Comparison of ENCODE assay signal across 34 cellular contexts in genomic region chr16:51713502-51713901, GRCh38.
"Had no signal": no experiment of that assay in that cellular context is flagged by ENCODE, and none has a peak within 500 bp of the region (broad histone marks: within the 10 kb centered on the region; RNA-seq: fewer than 3 reads in every experiment).

No MANE protein-coding gene starts in this region.

- H3K9me3 ChIP-seq: adrenal gland, ascending aorta, body of pancreas had no signal

- H3K36me3 ChIP-seq: adrenal gland, ascending aorta, brain microvascular endothelial cell, breast epithelium, cardiac muscle cell had no signal

- DNase-seq: activated effector memory CD4-positive, alpha-beta T cell treated with anti-CD3 and anti-CD28 coated beads, Interleukin-2, amount 50 U/mL, for 16 hours; activated effector memory CD4-positive, alpha-beta T cell treated with Interleukin-2 at 50 U/mL for 16 hours; activated gamma-delta T cell; activated gamma-delta T cell treated with Interleukin-2 at 50 U/mL for 16 hours; activated naive CD4-positive, alpha-beta T cell; activated naive CD4-positive, alpha-beta T cell treated with anti-CD3 and anti-CD28 coated beads for 36 hours; activated naive CD4-positive, alpha-beta T cell treated with anti-CD3 and anti-CD28 coated beads, Interleukin-2, amount 10 ng/mL, durations not matched to agents 7 days and 5 days; activated naive CD4-positive, alpha-beta T cell treated with anti-CD3 and anti-CD28 coated beads, Interleukin-2, amount 50 U/mL, for 16 hours; activated naive CD4-positive, alpha-beta T cell treated with Interleukin-2 at 50 U/mL for 16 hours; activated naive CD8-positive, alpha-beta T cell treated with anti-CD3 and anti-CD28 coated beads for 36 hours; activated naive CD8-positive, alpha-beta T cell treated with anti-CD3 and anti-CD28 coated beads, Interleukin-2, amount 10 ng/mL, durations not matched to agents 7 days and 5 days; activated naive CD8-positive, alpha-beta T cell treated with anti-CD3 and anti-CD28 coated beads, Interleukin-2, amount 50 U/mL, for 24 hours; activated T-cell treated with anti-CD3 and anti-CD28 coated beads, Interleukin-2, amount 50 U/mL, for 1 hour; activated T-cell treated with anti-CD3 and anti-CD28 coated beads, Interleukin-2, amount 50 U/mL, for 24 hours; activated T-cell treated with anti-CD3 and anti-CD28 coated beads, Interleukin-2, amount 50 U/mL, for 4 hours; activated T-cell treated with anti-CD3 and anti-CD28 coated beads, Interleukin-2, amount 50 U/mL, for 48 hours; activated T-cell treated with anti-CD3 and anti-CD28 coated beads, Interleukin-2, amount 50 U/mL, for 72 hours; adrenal gland; amniotic stem cell; amygdala; anterior cingulate cortex; aorta; body of pancreas; brain microvascular endothelial cell; caudate nucleus; central memory CD4-positive, alpha-beta T cell; cerebellar nuclear complex had no signal

- H3K4me1 ChIP-seq: adrenal gland, ascending aorta, body of pancreas, breast epithelium had no signal

- H3K4me3 ChIP-seq: adrenal gland, ascending aorta, body of pancreas, breast epithelium, cardiac muscle cell had no signal

- H3K27me3 ChIP-seq: adrenal gland, ascending aorta, body of pancreas, brain microvascular endothelial cell, cardiac muscle cell had no signal

- H3K27ac ChIP-seq: adrenal gland, ascending aorta, body of pancreas, brain microvascular endothelial cell, breast epithelium, cardiac muscle cell had no signal

- FAIRE-seq: astrocyte, bronchial epithelial cell had no signal

- ATAC-seq: activated naive CD4-positive, alpha-beta T cell treated with anti-CD3 and anti-CD28 coated beads, Interleukin-2, amount 50 U/mL, for 72 hours; activated naive CD8-positive, alpha-beta T cell treated with anti-CD3 and anti-CD28 coated beads, Interleukin-2, amount 50 U/mL, for 24 hours; activated T-cell treated with anti-CD3 and anti-CD28 coated beads, Interleukin-2, amount 50 U/mL, for 4 hours; activated T-cell treated with anti-CD3 and anti-CD28 coated beads, Interleukin-2, amount 50 U/mL, for 72 hours; activated T-helper 17 cell treated with anti-CD3 and anti-CD28 coated beads, Interleukin-2, amount 50 U/mL, for 72 hours; body of pancreas had no signal
